In the genomic region with DNA sequence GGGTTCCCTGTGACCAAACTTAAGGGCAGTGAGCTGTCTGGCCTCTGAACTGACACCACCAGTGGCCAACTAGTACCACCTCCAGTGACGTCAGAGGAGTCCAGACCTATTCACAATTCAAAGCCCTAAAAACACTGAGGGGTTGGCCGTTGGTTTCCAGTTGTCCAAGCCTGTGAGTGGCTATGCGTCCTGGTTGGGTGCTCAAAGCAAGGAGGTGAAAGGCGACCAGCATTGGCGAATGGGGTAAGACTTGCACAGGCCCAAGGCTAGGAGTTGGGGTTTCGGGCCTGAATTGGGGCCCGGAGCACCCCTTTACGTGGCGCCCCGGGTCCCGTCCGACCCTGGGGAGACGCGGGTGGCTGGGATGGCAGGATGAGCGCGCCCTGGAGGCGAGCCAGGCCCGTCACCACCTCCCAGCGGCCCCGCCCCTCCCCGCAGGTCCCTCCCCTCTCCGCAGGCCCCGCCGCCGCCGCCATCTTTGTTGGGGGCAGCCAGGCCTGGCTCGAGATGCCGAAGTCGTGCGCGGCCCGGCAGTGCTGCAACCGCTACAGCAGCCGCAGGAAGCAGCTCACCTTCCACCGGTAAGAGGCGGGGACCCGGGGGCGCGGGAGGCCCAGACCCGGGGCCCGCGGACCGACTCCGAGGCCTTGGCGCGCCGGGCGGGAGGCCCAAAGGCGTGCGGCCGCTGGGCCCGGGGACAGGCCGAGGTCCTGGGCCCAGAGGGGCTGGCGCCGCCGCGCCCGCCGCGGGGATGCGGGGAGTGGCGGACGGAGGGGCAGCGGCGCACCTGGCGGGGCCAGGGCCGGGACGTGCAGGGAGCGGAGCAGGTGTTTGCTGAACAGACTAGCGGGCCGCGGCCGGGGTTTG, we compare ENCODE assay signal across 8 cellular contexts. TPM values are rescaled to one million over a fixed set of nuclear protein-coding genes. Genes with fewer than 3 reads are reported as not detected.
DNase-seq lines count a peak whose midpoint lies in the region; ATAC-seq and TF ChIP-seq lines count a peak whose summit lies in the region.

A gene with protein sequence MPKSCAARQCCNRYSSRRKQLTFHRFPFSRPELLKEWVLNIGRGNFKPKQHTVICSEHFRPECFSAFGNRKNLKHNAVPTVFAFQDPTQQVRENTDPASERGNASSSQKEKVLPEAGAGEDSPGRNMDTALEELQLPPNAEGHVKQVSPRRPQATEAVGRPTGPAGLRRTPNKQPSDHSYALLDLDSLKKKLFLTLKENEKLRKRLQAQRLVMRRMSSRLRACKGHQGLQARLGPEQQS (plus strand): TSS at position 157 of the 867 bp plus-strand sequence. CDS start 351 bp downstream, at position 508.

- peak within 1 kb of the TSS; percentile 95 for H3K4me3 Mint-ChIP-seq in HFFc6

- H3K27me3 Mint-ChIP-seq in HFFc6 (ENCODE audit: insufficient read depth), result peaks cover 8% of the 10 kb centered on the region

- peak within 1 kb of the TSS; percentile 86 for H3K27ac Mint-ChIP-seq in HFFc6

- peaks cover 2% of the 10 kb centered on the region for H3K4me1 ChIP-seq in right cardiac atrium (ENCODE audit: control insufficient read depth, insufficient read depth, low read length)
- H3K4me1 ChIP-seq in rectal smooth muscle tissue (ENCODE audit: control insufficient read depth, insufficient read depth, low read length), result peaks cover 2% of the 10 kb centered on the region
- peaks cover 62% of the 10 kb centered on the region for H3K4me1 ChIP-seq in vagina

- H3K27ac ChIP-seq in angular gyrus (ENCODE audit: low read depth, low read length) (peak within 1 kb of the TSS; percentile 90), right cardiac atrium (ENCODE audit: low read length) (peak within 1 kb of the TSS; percentile 87), rectal smooth muscle tissue (ENCODE audit: low read depth, low read length) (peak within 1 kb of the TSS; percentile 81), vagina (peak within 1 kb of the TSS; percentile 74)

- DNase-seq in GM12864 (ENCODE audit: low read depth), result no peak
- peak; percentile 78 for DNase-seq in HFFc6
- peak; percentile 94 for DNase-seq in NCI-H1092 treated with DMSO at 0.1 percent for 48 hours (lab: John Stamatoyannopoulos, UW)
- DNase-seq in right cardiac atrium, result peak; percentile 90 to 96 (median 95)
- DNase-seq in vagina (ENCODE audit: extremely low spot score in 2 of 2), result no peak

- H3K9me3 ChIP-seq in right cardiac atrium (ENCODE audit: control insufficient read depth, low read length), result no peaks in the 10 kb centered on the region
- no peaks in the 10 kb centered on the region for H3K9me3 ChIP-seq in vagina

- TF ChIP-seq CTCF in GM12864 (IDR thresholded peaks at IDR 0.05; ENCODE audit: low read depth, low read length, missing control alignments) (peak; percentile 14), HFFc6 (IDR thresholded peaks at IDR 0.05) (no peak; the same call in 1 of the 2 replicates), vagina (IDR thresholded peaks at IDR 0.05) (no peak)

- H3K4me3 ChIP-seq in GM12864 (ENCODE audit: low read depth, low read length) (peak within 1 kb of the TSS; percentile 82), right cardiac atrium (ENCODE audit: low read length) (peak within 1 kb of the TSS; percentile 90), rectal smooth muscle tissue (ENCODE audit: low read length) (peak within 1 kb of the TSS; percentile 78), vagina (peak within 1 kb of the TSS; percentile 76 to 96)

- TF ChIP-seq POLR2A in vagina (IDR thresholded peaks at IDR 0.05), result no peak

- intact Hi-C loops in T-helper 2 cell treated with Interferon-gamma antibody and Interleukin-4, amounts not matched to agents 100 ng/mL and 5 ng/mL, for 36 hours (cut with micrococcal nuclease), result loop anchor here (1.0 kb wide), 4 partner anchors 12 to 71 kb away; a partner anchor contains a TSS
- intact Hi-C loops in right cardiac atrium (cut with DNase I), result no loop called here
- intact Hi-C loops in vagina (cut with DNase I), result no loop called here

- H3K27me3 ChIP-seq in right cardiac atrium (ENCODE audit: control insufficient read depth, insufficient read depth) (no peaks in the 10 kb centered on the region), rectal smooth muscle tissue (ENCODE audit: control insufficient read depth, insufficient read depth, low read length) (peaks cover 2% of the 10 kb centered on the region), vagina (no peaks in the 10 kb centered on the region)

- peaks cover 30% of the 10 kb centered on the region for H3K36me3 ChIP-seq in rectal smooth muscle tissue (ENCODE audit: control insufficient read depth, insufficient read depth, low read length)
- peaks cover 0 to 35% of the 10 kb centered on the region in 2 donors for H3K36me3 ChIP-seq in vagina

- ATAC-seq in right cardiac atrium, result peak; percentile 93 to 95

- peak within 1 kb of the TSS; percentile 32 for H3K9ac ChIP-seq in rectal smooth muscle tissue (ENCODE audit: low read length)

- H3K4me1 Mint-ChIP-seq in HFFc6 (ENCODE audit: low read depth), result peaks cover 41% of the 10 kb centered on the region

- H3K9me3 Mint-ChIP-seq in HFFc6, result no peaks in the 10 kb centered on the region

- 1% methylated on average over 73 of the region's 73 CpGs for WGBS in right cardiac atrium

- peaks cover 45% of the 10 kb centered on the region for H3K36me3 Mint-ChIP-seq in HFFc6 (ENCODE audit: low read depth)

RNA-seq across cellular contexts. Expression of the gene that starts here (rescaled TPM):
- total RNA-seq in HFFc6 (2021; fragmentation: NEBNext Ultra II Directional; extraction: Animal tissue kit (Norgen Biotek cat#: 25700)), result 10 to 100 TPM; 12.9 to 18.2 (median 16.2) TPM
- total RNA-seq in T-helper 2 cell treated with Interferon-gamma antibody and Interleukin-4, amounts not matched to agents 100 ng/mL and 5 ng/mL, for 36 hours, result 17.1 and 19.4 TPM in 2 replicates
- total RNA-seq in right cardiac atrium (10 to 100 TPM; 10.2 to 17.9 (median 14.3) TPM), vagina (29.0 TPM)
- 20.8 TPM for polyA plus RNA-seq in right cardiac atrium

Comparison
In these comparisons a context has a peak if more than half of its experiments do, and no peak if none do; other contexts are left out.
1. DNase-seq: peak in HFFc6 (single experiment), NCI-H1092 treated with DMSO at 0.1 percent for 48 hours (single experiment) and right cardiac atrium (3 of 3); none in GM12864 (single experiment) and vagina (0 of 2).
2. Peak in every context shown above with its lines, with median percentiles within 50 percentile points of each other: H3K4me3 ChIP-seq and H3K27ac ChIP-seq.